In genomic region chr1:11942280-11942679, GRCh38 we compare ENCODE assay signal across 19 cellular contexts. TPM values are rescaled to one million over a fixed set of nuclear protein-coding genes. Genes with fewer than 3 reads are reported as not detected.
DNase-seq lines count a peak whose midpoint lies in the region; ATAC-seq, FAIRE-seq and TF ChIP-seq lines count a peak whose summit lies in the region.
"Had no signal": no experiment of that assay in that cellular context is flagged by ENCODE, and none has a peak within 500 bp of the region (broad histone marks: within the 10 kb centered on the region; RNA-seq: fewer than 3 reads in every experiment).

No MANE protein-coding gene starts in this region.

- H3K27me3 Mint-ChIP-seq in astrocyte (ENCODE audit: low read depth, unreplicated experiment) (no peaks in the 10 kb centered on the region), mesothelial cell of epicardium (ENCODE audit: low read depth) (no peaks in the 10 kb centered on the region), type B pancreatic cell (no peaks in the 10 kb centered on the region)
- H3K27me3 Mint-ChIP-seq: B cell; CD4-positive, alpha-beta T cell had no signal

- H3K36me3 ChIP-seq in HepG2 (replicated peaks in 1 of 2; ENCODE audit: control insufficient read depth in 1 of 2, insufficient read depth in 2 of 2, low read length in 2 of 2) (peaks cover 0 to 10% of the 10 kb centered on the region in 2 experiments; a peak in 2 of 5 replicates), right lobe of liver (peaks cover 0 to 4% (median under 1%) of the 10 kb centered on the region in 4 donors), astrocyte (ENCODE audit: insufficient read depth, low read length) (peaks cover 13% of the 10 kb centered on the region), spleen (peaks cover 0 to 59% (median 0%) of the 10 kb centered on the region in 6 donors)

- H3K9ac ChIP-seq in HepG2 (ENCODE audit: insufficient read depth, low read depth, low read length) = no peak overlapping the region
- no peak overlapping the region for H3K9ac ChIP-seq in astrocyte (ENCODE audit: low read length)
- H3K9ac ChIP-seq: GM23248 had no signal

- no peaks in the 10 kb centered on the region for H4K20me1 ChIP-seq in HepG2 (ENCODE audit: insufficient read depth, low read length)
- peaks cover 55% of the 10 kb centered on the region for H4K20me1 ChIP-seq in astrocyte (ENCODE audit: insufficient read depth, low read length)

- H3K4me2 ChIP-seq in HepG2 (ENCODE audit: low read depth, low read length) (no peak overlapping the region), astrocyte (ENCODE audit: low read length) (no peak overlapping the region)

- ATAC-seq in HepG2 = no peak
- ATAC-seq in right lobe of liver = no peak
- ATAC-seq: GM12878 had no signal

- DNase-seq in HepG2 (ENCODE audit: low spot score) = no peak
- no peak for DNase-seq in right lobe of liver
- DNase-seq in astrocyte (ENCODE audit: low read depth) = no peak
- DNase-seq in mesothelial cell of epicardium (ENCODE audit: low spot score in 2 of 2, unreplicated experiment in 2 of 2) = no peak
- DNase-seq in type B pancreatic cell (ENCODE audit: extremely low spot score, unreplicated experiment) = no peak
- no peak for DNase-seq in activated gamma-delta T cell treated with Interleukin-2 at 50 U/mL for 16 hours
- DNase-seq in NCI-H1436 treated with DMSO at 0.1 percent for 48 hours (lab: John Stamatoyannopoulos, UW) = no peak
- no peak for DNase-seq in spleen
- DNase-seq: 8988T; C1 segment of cervical spinal cord; Calu3; CD4-positive, alpha-beta T cell; DMS 273 treated with DMSO at 0.1 percent for 48 hours; DMS79; GM23248; H9 had no signal

- in situ Hi-C loops in HepG2 (cut with HindIII; ENCODE audit: extremely low pct_ligation_motif_present, low pct_unique_long_range_greater_than_20kb) = no loop called here

- TF ChIP-seq EP300 in HepG2 (IDR thresholded peaks at IDR 0.05; ENCODE audit: low read depth in 2 of 2, low read length in 2 of 2) = no peak
- TF ChIP-seq EP300 in HepG2 (CRISPR knock-in tag; IDR thresholded peaks at IDR 0.05; ENCODE audit: borderline replicate concordance) = no peak

- peaks cover 17% of the 10 kb centered on the region for H3K36me3 Mint-ChIP-seq in astrocyte (ENCODE audit: low read depth, unreplicated experiment)
- peaks cover 10% of the 10 kb centered on the region for H3K36me3 Mint-ChIP-seq in mesothelial cell of epicardium
- H3K36me3 Mint-ChIP-seq in type B pancreatic cell = peaks cover 13% of the 10 kb centered on the region

- POLR2A ChIA-PET in HepG2 (lab: Yijun Ruan, JAX) = no interaction called here

- no peaks in the 10 kb centered on the region for H3K27me3 ChIP-seq in HepG2 (ENCODE audit: control insufficient read depth in 1 of 2, insufficient read depth in 2 of 2, low read length in 2 of 2)
- H3K27me3 ChIP-seq in right lobe of liver = no peaks in the 10 kb centered on the region
- no peaks in the 10 kb centered on the region for H3K27me3 ChIP-seq in astrocyte (ENCODE audit: insufficient read depth, low read length)
- no peaks in the 10 kb centered on the region for H3K27me3 ChIP-seq in spleen (replicated peaks in 1 of 7)

- TF ChIP-seq POLR2A in HepG2 (IDR thresholded peaks at IDR 0.05; ENCODE audit: insufficient read depth in 1 of 2, low read depth in 2 of 2, low read length in 2 of 2) (no peak), right lobe of liver (IDR thresholded peaks at IDR 0.05) (no peak), spleen (IDR thresholded peaks at IDR 0.05) (no peak)

- H3K79me2 ChIP-seq in HepG2 (ENCODE audit: insufficient read depth, low read length) (no peaks in the 10 kb centered on the region), astrocyte (ENCODE audit: insufficient read depth, low read length) (peaks cover 46% of the 10 kb centered on the region)

- no peaks in the 10 kb centered on the region for H3K9me3 ChIP-seq in HepG2 (ENCODE audit: low read length)
- H3K9me3 ChIP-seq in right lobe of liver = no peaks in the 10 kb centered on the region
- H3K9me3 ChIP-seq in astrocyte (ENCODE audit: insufficient read depth, low read depth, low read length) = no peaks in the 10 kb centered on the region
- no peaks in the 10 kb centered on the region for H3K9me3 ChIP-seq in spleen

- intact Hi-C loops in HepG2 (cut with micrococcal nuclease; ENCODE audit: unreplicated experiment) = no loop called here
- intact Hi-C loops in right lobe of liver (cut with DNase I) = no loop called here
- intact Hi-C loops in spleen (cut with DNase I; ENCODE audit: low total_unique reads) = no loop called here

- H3K4me3 ChIP-seq in HepG2 (replicated peaks in 1 of 3; ENCODE audit: insufficient read depth in 1 of 3, low read depth in 2 of 3, low read length in 3 of 3) = no peak overlapping the region
- H3K4me3 ChIP-seq in right lobe of liver = no peak overlapping the region
- no peak overlapping the region for H3K4me3 ChIP-seq in astrocyte (ENCODE audit: insufficient read depth, low read depth, low read length)
- H3K4me3 ChIP-seq in spleen = no peak overlapping the region
- H3K4me3 ChIP-seq: GM12878, GM23248 had no signal

- H3K27ac ChIP-seq in HepG2 (ENCODE audit: extremely low read length, insufficient read depth, low read length) = no peak overlapping the region
- H3K27ac ChIP-seq in right lobe of liver = no peak overlapping the region
- H3K27ac ChIP-seq in astrocyte (ENCODE audit: low read depth, low read length) = no peak overlapping the region
- H3K27ac ChIP-seq in spleen = no peak overlapping the region
- H3K27ac ChIP-seq: GM23248 had no signal

- CTCF ChIA-PET in HepG2 (lab: Yijun Ruan, JAX; ENCODE audit: low intra/inter-chr PET ratio, low total read pairs) = no interaction called here

- H3K4me1 Mint-ChIP-seq in astrocyte (ENCODE audit: low read depth, unreplicated experiment) (peaks cover 11% of the 10 kb centered on the region), mesothelial cell of epicardium (peaks cover 22% of the 10 kb centered on the region), type B pancreatic cell (ENCODE audit: unreplicated experiment) (peaks cover 23% of the 10 kb centered on the region)
- H3K4me1 Mint-ChIP-seq: B cell had no signal

- no peak overlapping the region for H2AFZ ChIP-seq in HepG2 (ENCODE audit: low read length)
- H2AFZ ChIP-seq in astrocyte (ENCODE audit: low read depth, low read length) = no peak overlapping the region
- H2AFZ ChIP-seq: GM23248 had no signal

- FAIRE-seq in HepG2 (lab: Jason Lieb, UNC) (no peak), astrocyte (lab: Jason Lieb, UNC) (no peak)
- FAIRE-seq: GM12878, GM18507 had no signal

- TF ChIP-seq CTCF in HepG2 (CRISPR knock-in tag; IDR thresholded peaks at IDR 0.05) (no peak), right lobe of liver (IDR thresholded peaks at IDR 0.05) (no peak), astrocyte (IDR thresholded peaks at IDR 0.05; ENCODE audit: insufficient read depth, low read depth, low read length) (no peak), mesothelial cell of epicardium (IDR thresholded peaks at IDR 0.05; ENCODE audit: unreplicated experiment) (no peak), type B pancreatic cell (conservative IDR thresholded peaks at IDR 0.05) (no peak), spleen (IDR thresholded peaks at IDR 0.05 in 8 of 11, conservative IDR thresholded peaks at IDR 0.05 in 3 of 11) (no peak)

- H3K4me3 Mint-ChIP-seq in astrocyte (ENCODE audit: unreplicated experiment) (peak overlapping the region; percentile 47), mesothelial cell of epicardium (no peak overlapping the region), type B pancreatic cell (no peak overlapping the region)
- H3K4me3 Mint-ChIP-seq: B cell; CD4-positive, alpha-beta T cell; H9 had no signal

- H3K4me1 ChIP-seq in HepG2 (ENCODE audit: insufficient read depth, low read length) = peaks cover 37% of the 10 kb centered on the region
- peaks cover 0 to 15% (median 3%) of the 10 kb centered on the region in 4 donors for H3K4me1 ChIP-seq in right lobe of liver
- peaks cover 20% of the 10 kb centered on the region for H3K4me1 ChIP-seq in astrocyte (ENCODE audit: insufficient read depth, low read length)
- H3K4me1 ChIP-seq in spleen = peaks cover 0 to 20% (median 0%) of the 10 kb centered on the region in 6 donors

- H3K27ac Mint-ChIP-seq in astrocyte (ENCODE audit: unreplicated experiment) = no peak overlapping the region
- H3K27ac Mint-ChIP-seq in mesothelial cell of epicardium = peak overlapping the region; percentile 30
- peak overlapping the region; percentile 62 for H3K27ac Mint-ChIP-seq in type B pancreatic cell
- H3K27ac Mint-ChIP-seq: B cell; CD4-positive, alpha-beta T cell had no signal

- TF ChIP-seq RAD21 in HepG2 (CRISPR knock-in tag; IDR thresholded peaks at IDR 0.05) = no peak

- H3K9me3 Mint-ChIP-seq in astrocyte (ENCODE audit: unreplicated experiment) = no peaks in the 10 kb centered on the region
- H3K9me3 Mint-ChIP-seq in mesothelial cell of epicardium = no peaks in the 10 kb centered on the region
- H3K9me3 Mint-ChIP-seq in type B pancreatic cell = no peaks in the 10 kb centered on the region
- H3K9me3 Mint-ChIP-seq: CD4-positive, alpha-beta T cell; H9 had no signal

- WGBS in HepG2 (ENCODE audit: low lambda C conversion rate) = 95% methylated on average over 4 of the region's 4 CpGs
- 91% methylated on average over 3 of the region's 4 CpGs for WGBS in right lobe of liver (ENCODE audit: insufficient coverage, low coverage, low lambda C conversion rate, missing lambda C conversion rate)
- 91 to 97% (median 93%) methylated on average over 3 to 4 of the region's 4 CpGs for WGBS in spleen, 5 donors

- BruUV-seq in HepG2 (replicated peaks; lab: Mats Ljungman, UMichigan) = no TSS peak

RNA-seq across cellular contexts. Expression of gene PLOD1, which starts 7.8 kb away (rescaled TPM):
- total RNA-seq in HepG2 (2016; rRNA removed; fragmentation: Illumina TruSeq; extraction: Trizol) (31.0 and 70.1 TPM in 2 replicates), right lobe of liver (100 to 1,000 TPM in 2 of 6 experiments, 10 to 100 TPM in 4; 70.2 to 119 (median 93.8) TPM), astrocyte (375 and 500 TPM in 2 replicates), mesothelial cell of epicardium (198 to 206 TPM (median 203 TPM) in 3 replicates), type B pancreatic cell (ENCODE audit: low replicate concordance) (81.8 and 110 TPM in 2 replicates), spleen (10 to 100 TPM; 40.0 to 53.4 (median 46.4) TPM)
- total RNA-seq in HepG2 (2016; cell fraction: cytosol; rRNA removed; fragmentation: Illumina TruSeq; extraction: Trizol; ENCODE audit: low read depth) = 8.1 and 9.3 TPM in 2 replicates
- 23.8 and 71.6 TPM in 2 replicates for total RNA-seq in HepG2 (2016; cell fraction: insoluble cytoplasmic fraction; rRNA removed; fragmentation: Illumina TruSeq; extraction: Trizol)
- 22.0 and 25.0 TPM in 2 replicates for total RNA-seq in HepG2 (2016; cell fraction: membrane; rRNA removed; fragmentation: Illumina TruSeq; extraction: Trizol)
- total RNA-seq in HepG2 (2016; cell fraction: nucleus; rRNA removed; fragmentation: Illumina TruSeq; extraction: Trizol) = 69.1 and 83.4 TPM in 2 replicates
- polyA plus RNA-seq in HepG2 (2011; rRNA removed) (318 and 361 TPM in 2 replicates), spleen (10 to 100 TPM; 11.6 to 19.7 (median 14.5) TPM)
- 268 and 334 TPM in 2 replicates for polyA plus RNA-seq in HepG2 (2011; cell fraction: cytosol; rRNA removed)
- polyA plus RNA-seq in HepG2 (2011; cell fraction: nucleus; rRNA removed) = 289 and 340 TPM in 2 replicates
- 213 and 215 TPM in 2 replicates for polyA plus RNA-seq in HepG2 (2012)
- polyA plus RNA-seq in HepG2 (2016; cell fraction: cytosol; fragmentation: Illumina TruSeq; extraction: Trizol; ENCODE audit: low read depth) = 10.1 and 11.2 TPM in 2 replicates
- 27.4 and 35.7 TPM in 2 replicates for polyA plus RNA-seq in HepG2 (2016; cell fraction: insoluble cytoplasmic fraction; fragmentation: Illumina TruSeq; extraction: Trizol; ENCODE audit: low read depth)
- polyA plus RNA-seq in HepG2 (2016; cell fraction: membrane; fragmentation: Illumina TruSeq; extraction: Trizol; ENCODE audit: low read depth) = 15.6 and 19.4 TPM in 2 replicates
- polyA plus RNA-seq in HepG2 (2016; cell fraction: nucleus; fragmentation: Illumina TruSeq; extraction: Trizol; ENCODE audit: insufficient read depth, low read depth) = 135 and 151 TPM in 2 replicates
- 131 and 463 TPM in 2 replicates for polyA minus RNA-seq in HepG2 (2011; rRNA and poly(A)+ RNA removed; ENCODE audit: low replicate concordance)
- 175 and 181 TPM in 2 replicates for polyA minus RNA-seq in HepG2 (2011; cell fraction: cytosol; rRNA and poly(A)+ RNA removed)
- polyA minus RNA-seq in HepG2 (2011; cell fraction: nucleus; rRNA and poly(A)+ RNA removed) = 85.1 and 85.4 TPM in 2 replicates

RNA-seq across cellular contexts. Expression of gene KIAA2013, which starts 16.1 kb away (rescaled TPM):
- 47.7 and 76.0 TPM in 2 replicates for total RNA-seq in HepG2 (2016; rRNA removed; fragmentation: Illumina TruSeq; extraction: Trizol)
- 39.0 and 40.3 TPM in 2 replicates for total RNA-seq in HepG2 (2016; cell fraction: cytosol; rRNA removed; fragmentation: Illumina TruSeq; extraction: Trizol; ENCODE audit: low read depth)
- 45.3 and 75.8 TPM in 2 replicates for total RNA-seq in HepG2 (2016; cell fraction: insoluble cytoplasmic fraction; rRNA removed; fragmentation: Illumina TruSeq; extraction: Trizol)
- total RNA-seq in HepG2 (2016; cell fraction: membrane; rRNA removed; fragmentation: Illumina TruSeq; extraction: Trizol) = 84.9 and 91.5 TPM in 2 replicates
- 48.8 and 56.1 TPM in 2 replicates for total RNA-seq in HepG2 (2016; cell fraction: nucleus; rRNA removed; fragmentation: Illumina TruSeq; extraction: Trizol)
- 141 and 163 TPM in 2 replicates for polyA plus RNA-seq in HepG2 (2011; rRNA removed)
- 151 and 283 TPM in 2 replicates for polyA plus RNA-seq in HepG2 (2011; cell fraction: cytosol; rRNA removed)
- 137 and 147 TPM in 2 replicates for polyA plus RNA-seq in HepG2 (2011; cell fraction: nucleus; rRNA removed)
- polyA plus RNA-seq in HepG2 (2012) = 61.9 and 67.1 TPM in 2 replicates
- 45.1 and 45.9 TPM in 2 replicates for polyA plus RNA-seq in HepG2 (2016; cell fraction: cytosol; fragmentation: Illumina TruSeq; extraction: Trizol; ENCODE audit: low read depth)
- polyA plus RNA-seq in HepG2 (2016; cell fraction: insoluble cytoplasmic fraction; fragmentation: Illumina TruSeq; extraction: Trizol; ENCODE audit: low read depth) = 53.5 and 55.6 TPM in 2 replicates
- 73.8 and 79.8 TPM in 2 replicates for polyA plus RNA-seq in HepG2 (2016; cell fraction: membrane; fragmentation: Illumina TruSeq; extraction: Trizol; ENCODE audit: low read depth)
- 92.2 and 94.4 TPM in 2 replicates for polyA plus RNA-seq in HepG2 (2016; cell fraction: nucleus; fragmentation: Illumina TruSeq; extraction: Trizol; ENCODE audit: insufficient read depth, low read depth)
- polyA minus RNA-seq in HepG2 (2011; rRNA and poly(A)+ RNA removed; ENCODE audit: low replicate concordance) = 68.1 and 270 TPM in 2 replicates
- polyA minus RNA-seq in HepG2 (2011; cell fraction: cytosol; rRNA and poly(A)+ RNA removed) = 85.2 and 94.3 TPM in 2 replicates
- polyA minus RNA-seq in HepG2 (2011; cell fraction: nucleus; rRNA and poly(A)+ RNA removed) = 25.0 and 28.0 TPM in 2 replicates
- 10 to 100 TPM; 33.5 to 75.1 (median 43.0) TPM for total RNA-seq in right lobe of liver
- 56.0 and 60.4 TPM in 2 replicates for total RNA-seq in astrocyte
- 37.8 to 39.3 TPM (median 37.8 TPM) in 3 replicates for total RNA-seq in mesothelial cell of epicardium
- 39.5 and 50.3 TPM in 2 replicates for total RNA-seq in type B pancreatic cell (ENCODE audit: low replicate concordance)
- 10 to 100 TPM; 39.0 to 93.0 (median 45.8) TPM for total RNA-seq in spleen
- 10 to 100 TPM; 20.7 to 36.2 (median 26.5) TPM for polyA plus RNA-seq in spleen

RNA-seq across cellular contexts. Expression of gene MFN2, which starts 38.0 kb away (rescaled TPM):
- 60.9 and 76.3 TPM in 2 replicates for total RNA-seq in HepG2 (2016; rRNA removed; fragmentation: Illumina TruSeq; extraction: Trizol)
- 7.7 and 8.0 TPM in 2 replicates for total RNA-seq in HepG2 (2016; cell fraction: cytosol; rRNA removed; fragmentation: Illumina TruSeq; extraction: Trizol; ENCODE audit: low read depth)
- total RNA-seq in HepG2 (2016; cell fraction: insoluble cytoplasmic fraction; rRNA removed; fragmentation: Illumina TruSeq; extraction: Trizol) = 61.5 and 70.2 TPM in 2 replicates
- total RNA-seq in HepG2 (2016; cell fraction: membrane; rRNA removed; fragmentation: Illumina TruSeq; extraction: Trizol) = 31.8 and 32.8 TPM in 2 replicates
- total RNA-seq in HepG2 (2016; cell fraction: nucleus; rRNA removed; fragmentation: Illumina TruSeq; extraction: Trizol) = 38.7 and 39.7 TPM in 2 replicates
- 38.7 and 41.0 TPM in 2 replicates for polyA plus RNA-seq in HepG2 (2011; rRNA removed)
- polyA plus RNA-seq in HepG2 (2011; cell fraction: cytosol; rRNA removed) = 31.7 and 32.9 TPM in 2 replicates
- 49.1 and 52.9 TPM in 2 replicates for polyA plus RNA-seq in HepG2 (2011; cell fraction: nucleus; rRNA removed)
- 42.4 and 55.4 TPM in 2 replicates for polyA plus RNA-seq in HepG2 (2012)
- 4.0 and 4.2 TPM in 2 replicates for polyA plus RNA-seq in HepG2 (2016; cell fraction: cytosol; fragmentation: Illumina TruSeq; extraction: Trizol; ENCODE audit: low read depth)
- polyA plus RNA-seq in HepG2 (2016; cell fraction: insoluble cytoplasmic fraction; fragmentation: Illumina TruSeq; extraction: Trizol; ENCODE audit: low read depth) = 52.2 and 60.5 TPM in 2 replicates
- polyA plus RNA-seq in HepG2 (2016; cell fraction: membrane; fragmentation: Illumina TruSeq; extraction: Trizol; ENCODE audit: low read depth) = 14.0 and 14.3 TPM in 2 replicates
- polyA plus RNA-seq in HepG2 (2016; cell fraction: nucleus; fragmentation: Illumina TruSeq; extraction: Trizol; ENCODE audit: insufficient read depth, low read depth) = 45.1 and 48.2 TPM in 2 replicates
- polyA minus RNA-seq in HepG2 (2011; rRNA and poly(A)+ RNA removed; ENCODE audit: low replicate concordance) = 83.9 and 88.4 TPM in 2 replicates
- polyA minus RNA-seq in HepG2 (2011; cell fraction: cytosol; rRNA and poly(A)+ RNA removed) = 26.6 and 33.4 TPM in 2 replicates
- 22.5 and 40.8 TPM in 2 replicates for polyA minus RNA-seq in HepG2 (2011; cell fraction: nucleus; rRNA and poly(A)+ RNA removed)
- total RNA-seq in right lobe of liver = 10 to 100 TPM; 46.2 to 64.0 (median 61.7) TPM
- total RNA-seq in astrocyte = 74.0 and 75.5 TPM in 2 replicates
- 52.4 to 58.4 TPM (median 53.7 TPM) in 3 replicates for total RNA-seq in mesothelial cell of epicardium
- 71.4 and 72.3 TPM in 2 replicates for total RNA-seq in type B pancreatic cell (ENCODE audit: low replicate concordance)
- 10 to 100 TPM; 47.3 to 69.6 (median 62.9) TPM for total RNA-seq in spleen
- 10 to 100 TPM; 14.8 to 28.1 (median 16.2) TPM for polyA plus RNA-seq in spleen
